ENCODE assay signal across 8 cellular contexts in the genomic region with DNA sequence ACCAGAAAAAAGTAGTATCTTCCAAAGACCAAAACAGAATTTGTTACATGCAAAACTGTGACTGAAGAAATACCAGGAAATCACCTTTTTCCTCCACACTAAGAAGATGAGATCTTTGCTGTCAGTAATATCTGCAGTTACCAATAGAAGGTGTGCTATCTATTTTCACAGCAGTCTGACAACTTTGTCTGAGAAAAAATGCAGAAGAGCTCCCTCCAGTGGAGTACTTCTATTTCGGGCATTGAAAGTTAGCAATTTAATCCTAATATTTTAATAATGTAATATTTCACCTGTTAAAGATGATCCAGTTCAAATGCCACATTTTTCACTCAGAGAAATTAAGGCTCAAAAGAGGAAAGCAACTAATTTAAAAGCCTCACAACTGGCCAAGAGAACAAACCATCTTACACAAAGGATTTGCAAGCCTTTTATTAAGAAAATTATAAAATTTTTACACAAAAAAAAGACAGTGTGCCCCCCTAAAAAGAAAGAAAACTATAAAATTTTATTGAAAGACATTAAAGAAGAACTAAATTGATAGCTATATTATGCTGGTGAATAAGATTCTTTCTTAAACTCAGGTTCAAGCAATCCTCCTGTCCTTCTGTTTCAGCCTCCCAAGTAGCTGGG. TPM values are rescaled to one million over a fixed set of nuclear protein-coding genes. Genes with fewer than 3 reads are reported as not detected.
DNase-seq lines count a peak whose midpoint lies in the region; ATAC-seq, FAIRE-seq and TF ChIP-seq lines count a peak whose summit lies in the region.

No MANE protein-coding gene starts in this region.

- DNase-seq in A549 (ENCODE audit: low read depth in 1 of 2, low spot score in 1 of 2) (peak; percentile 34 to 58), OCI-M1 (lab: John Stamatoyannopoulos, UW) (peak; percentile 71), fibroblast of peridontal ligament (ENCODE audit: extremely low read depth) (peak; percentile 67), superior temporal gyrus (ENCODE audit: extremely low spot score) (peak; percentile 68), NCI-H1092 (lab: John Stamatoyannopoulos, UW) (no peak)
- no peak for DNase-seq in CD4-positive, alpha-beta T cell

- TF ChIP-seq CTCF in A549 (IDR thresholded peaks at IDR 0.05) = peak; percentile 87
- TF ChIP-seq CTCF in GM12873 (IDR thresholded peaks at IDR 0.05; ENCODE audit: insufficient read depth, low read depth, low read length, missing control alignments) = peak; percentile 59
- TF ChIP-seq CTCF in CD4-positive, alpha-beta T cell (IDR thresholded peaks at IDR 0.05) = no peak

- H3K27me3 ChIP-seq in CD4-positive, alpha-beta T cell (ENCODE audit: control insufficient read depth, insufficient read depth, low read length) = no peaks in the 10 kb centered on the region

- H3K36me3 Mint-ChIP-seq in CD4-positive, alpha-beta T cell (ENCODE audit: low read depth) = no peaks in the 10 kb centered on the region

- peak; percentile 63 to 67 for TF ChIP-seq RAD21 in A549 (conservative IDR thresholded peaks at IDR 0.05 in 1 of 2, IDR thresholded peaks at IDR 0.05 in 1 of 2)

- H3K4me1 ChIP-seq in A549 = peaks cover 10% of the 10 kb centered on the region; the same call in 2 of the 3 replicates

- intact Hi-C loops in CD4-positive, alpha-beta T cell (cut with DNase I, micrococcal nuclease) = no loop called here

- POLR2A ChIA-PET in A549 (lab: Yijun Ruan, JAX) = no interaction called here
- POLR2A ChIA-PET in CD4-positive, alpha-beta T cell (lab: Charles Lee) = no interaction called here

- WGBS in A549 (ENCODE audit: missing lambda C conversion rate) = 2% methylated on average over 1 of the region's 1 CpG

- TF ChIP-seq EP300 in A549 (IDR thresholded peaks at IDR 0.05) = no peak

- no peak for TF ChIP-seq POLR2A in A549 (IDR thresholded peaks at IDR 0.05; ENCODE audit: low read length)

- H3K4me1 Mint-ChIP-seq in CD4-positive, alpha-beta T cell (ENCODE audit: low read depth) = no peaks in the 10 kb centered on the region

- CTCF ChIA-PET in A549 (lab: Yijun Ruan, JAX) = interaction anchor here (0.9 to 2.5 kb wide), 9 partner anchors 9 to 839 kb away, joined by 3 to 21 read pairs (median 4); no protein-coding TSS in a partner anchor
- CTCF ChIA-PET in CD4-positive, alpha-beta T cell (lab: Charles Lee) = no interaction called here

- no peak overlapping the region for H3K27ac ChIP-seq in A549
- H3K27ac ChIP-seq in CD4-positive, alpha-beta T cell (ENCODE audit: low read depth, low read length) = no peak overlapping the region

- no peak overlapping the region for H3K4me3 Mint-ChIP-seq in CD4-positive, alpha-beta T cell

- no peaks in the 10 kb centered on the region for H3K9me3 Mint-ChIP-seq in CD4-positive, alpha-beta T cell

- no peak overlapping the region for H3K27ac Mint-ChIP-seq in CD4-positive, alpha-beta T cell

- no peak overlapping the region for H3K4me2 ChIP-seq in A549

- peak; percentile 71 to 73; a peak in 4 of 6 replicates for ATAC-seq in A549
- peak; percentile 62 for ATAC-seq in HG03039 (IDR thresholded peaks at IDR 0.05; ENCODE audit: unreplicated experiment)
- ATAC-seq in CD4-positive, alpha-beta T cell (ENCODE audit: poor library complexity) = no peak

- FAIRE-seq in A549 (lab: Jason Lieb, UNC) = peak; percentile 94

- no peaks in the 10 kb centered on the region; the same call in 2 of the 3 replicates for H3K9me3 ChIP-seq in A549
- H3K9me3 ChIP-seq in CD4-positive, alpha-beta T cell (ENCODE audit: control insufficient read depth, low read length) = no peaks in the 10 kb centered on the region

- H3K4me3 ChIP-seq in A549 = no peak overlapping the region

- H3K27me3 Mint-ChIP-seq in CD4-positive, alpha-beta T cell = no peaks in the 10 kb centered on the region

TF ChIP-seq in A549, 52 proteins besides CTCF, POLR2A, EP300 and RAD21:
- TF ChIP-seq JUN (IDR thresholded peaks at IDR 0.05) (no peak), SMC3 (IDR thresholded peaks at IDR 0.05) (peak; percentile 76)
TF ChIP-seq in A549: peak in this region for 1.

RNA-seq across cellular contexts. Expression of a gene that starts 50.6 kb away (rescaled TPM):
- polyA plus RNA-seq in A549 (2011; rRNA removed) (27.2 and 34.8 TPM in 2 replicates), A549 (2017; fragmentation: RNase III; extraction: RNeasy Plus Mini Kit Qiagen cat#74134 plus additional on column Dnase treatment) (15.9 to 18.5 TPM (median 17.4 TPM) in 3 replicates)
- 17.4 and 18.5 TPM in 2 replicates for polyA plus RNA-seq in A549 (2012; cell fraction: cytosol; rRNA removed)
- polyA plus RNA-seq in A549 (2012; cell fraction: nucleus; rRNA removed) = 7.4 and 10.5 TPM in 2 replicates
- polyA minus RNA-seq in A549 (2011; rRNA and poly(A)+ RNA removed) = 18.6 and 21.7 TPM in 2 replicates
- under 1 TPM; 0.39 to 0.60 TPM for total RNA-seq in CD4-positive, alpha-beta T cell

Comparison
In these comparisons a context has a peak if more than half of its experiments do, and no peak if none do; other contexts are left out.
1. DNase-seq: peak in A549 (2 of 2), OCI-M1 (single experiment), fibroblast of peridontal ligament (single experiment) and superior temporal gyrus (single experiment); none in NCI-H1092 (single experiment) and CD4-positive, alpha-beta T cell (0 of 10).